ENCODE assay signal across 1 cellular context in the genomic region with DNA sequence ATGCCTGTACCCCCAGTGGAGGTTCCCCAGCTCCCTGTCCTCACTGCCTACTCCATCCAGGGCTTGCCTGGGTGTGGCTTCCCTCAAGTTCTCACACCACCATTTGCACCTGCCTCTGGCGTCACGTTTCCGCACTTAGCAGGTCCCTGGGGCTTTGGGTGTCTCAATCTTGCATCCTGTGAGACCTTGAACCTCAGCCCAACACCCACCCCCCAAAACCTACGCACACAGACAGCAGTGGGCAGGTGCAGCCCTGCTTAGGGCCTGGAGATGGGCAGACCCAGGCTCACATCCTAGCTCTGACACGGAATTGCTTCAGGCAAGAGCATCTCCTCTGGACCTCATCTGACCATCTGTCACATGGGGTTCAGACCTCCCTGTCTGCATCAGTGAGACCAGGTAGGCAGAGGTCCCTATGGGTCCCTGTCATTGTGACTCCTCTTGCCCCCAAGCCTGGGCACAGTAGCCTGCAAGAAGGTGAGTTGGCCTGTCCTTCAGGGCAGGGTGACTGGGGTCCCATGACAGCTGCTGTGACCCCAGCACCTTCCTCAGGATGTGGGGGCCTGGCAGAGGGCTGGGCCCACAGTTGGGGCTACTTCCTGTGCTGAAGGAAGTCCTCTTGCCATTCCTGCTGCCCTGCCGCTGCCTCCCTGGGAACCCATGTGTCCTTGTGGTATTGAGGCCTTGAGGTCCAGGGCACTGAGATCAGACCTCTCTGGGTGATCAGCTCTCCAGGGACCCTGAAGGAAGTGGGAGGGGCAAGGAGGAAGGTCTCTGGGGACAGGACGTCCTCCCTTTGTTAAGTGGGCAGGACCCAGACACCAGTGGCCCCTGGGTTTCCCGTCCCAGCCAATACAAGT.
A peak's percentile ranks its signal among the peaks of the same experiment; 100 is the strongest.
TF ChIP-seq lines count a peak whose summit lies in the region.

No MANE protein-coding gene starts in this region.

TF ChIP-seq in GM12878, 131 proteins besides CTCF, POLR2A, EP300 and RAD21 (continued from another document and continues in another):
- TF ChIP-seq, protein P1, sequence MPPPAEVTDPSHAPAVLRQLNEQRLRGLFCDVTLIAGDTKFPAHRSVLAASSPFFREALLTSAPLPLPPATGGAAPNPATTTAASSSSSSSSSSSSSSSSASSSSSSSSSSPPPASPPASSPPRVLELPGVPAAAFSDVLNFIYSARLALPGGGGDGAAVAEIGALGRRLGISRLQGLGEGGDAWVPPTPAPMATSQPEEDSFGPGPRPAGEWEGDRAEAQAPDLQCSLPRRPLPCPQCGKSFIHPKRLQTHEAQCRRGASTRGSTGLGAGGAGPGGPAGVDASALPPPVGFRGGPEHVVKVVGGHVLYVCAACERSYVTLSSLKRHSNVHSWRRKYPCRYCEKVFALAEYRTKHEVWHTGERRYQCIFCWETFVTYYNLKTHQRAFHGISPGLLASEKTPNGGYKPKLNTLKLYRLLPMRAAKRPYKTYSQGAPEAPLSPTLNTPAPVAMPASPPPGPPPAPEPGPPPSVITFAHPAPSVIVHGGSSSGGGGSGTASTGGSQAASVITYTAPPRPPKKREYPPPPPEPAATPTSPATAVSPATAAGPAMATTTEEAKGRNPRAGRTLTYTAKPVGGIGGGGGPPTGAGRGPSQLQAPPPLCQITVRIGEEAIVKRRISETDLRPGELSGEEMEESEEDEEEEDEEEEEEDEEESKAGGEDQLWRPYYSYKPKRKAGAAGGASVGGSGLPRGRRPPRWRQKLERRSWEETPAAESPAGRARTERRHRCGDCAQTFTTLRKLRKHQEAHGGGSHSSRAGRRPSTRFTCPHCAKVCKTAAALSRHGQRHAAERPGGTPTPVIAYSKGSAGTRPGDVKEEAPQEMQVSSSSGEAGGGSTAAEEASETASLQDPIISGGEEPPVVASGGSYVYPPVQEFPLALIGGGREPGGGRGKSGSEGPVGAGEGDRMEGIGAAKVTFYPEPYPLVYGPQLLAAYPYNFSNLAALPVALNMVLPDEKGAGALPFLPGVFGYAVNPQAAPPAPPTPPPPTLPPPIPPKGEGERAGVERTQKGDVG (CRISPR knock-in tag; IDR thresholded peaks at IDR 0.05), result no peak
- no peak for TF ChIP-seq NFXL1 (IDR thresholded peaks at IDR 0.05; ENCODE audit: borderline replicate concordance)
- peak; percentile 83 for TF ChIP-seq ZNF207 (IDR thresholded peaks at IDR 0.05; ENCODE audit: borderline replicate concordance)
- no peak for TF ChIP-seq TARDBP (IDR thresholded peaks at IDR 0.05; ENCODE audit: borderline replicate concordance)
- TF ChIP-seq, protein P2, sequence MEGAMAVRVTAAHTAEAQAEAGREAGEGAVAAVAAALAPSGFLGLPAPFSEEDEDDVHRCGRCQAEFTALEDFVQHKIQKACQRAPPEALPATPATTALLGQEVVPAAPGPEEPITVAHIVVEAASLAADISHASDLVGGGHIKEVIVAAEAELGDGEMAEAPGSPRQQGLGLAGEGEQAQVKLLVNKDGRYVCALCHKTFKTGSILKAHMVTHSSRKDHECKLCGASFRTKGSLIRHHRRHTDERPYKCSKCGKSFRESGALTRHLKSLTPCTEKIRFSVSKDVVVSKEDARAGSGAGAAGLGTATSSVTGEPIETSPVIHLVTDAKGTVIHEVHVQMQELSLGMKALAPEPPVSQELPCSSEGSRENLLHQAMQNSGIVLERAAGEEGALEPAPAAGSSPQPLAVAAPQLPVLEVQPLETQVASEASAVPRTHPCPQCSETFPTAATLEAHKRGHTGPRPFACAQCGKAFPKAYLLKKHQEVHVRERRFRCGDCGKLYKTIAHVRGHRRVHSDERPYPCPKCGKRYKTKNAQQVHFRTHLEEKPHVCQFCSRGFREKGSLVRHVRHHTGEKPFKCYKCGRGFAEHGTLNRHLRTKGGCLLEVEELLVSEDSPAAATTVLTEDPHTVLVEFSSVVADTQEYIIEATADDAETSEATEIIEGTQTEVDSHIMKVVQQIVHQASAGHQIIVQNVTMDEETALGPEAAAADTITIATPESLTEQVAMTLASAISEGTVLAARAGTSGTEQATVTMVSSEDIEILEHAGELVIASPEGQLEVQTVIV (IDR thresholded peaks at IDR 0.05; ENCODE audit: borderline replicate concordance, partially characterized antibody), result peak; percentile 29
- peak; percentile 92 for TF ChIP-seq CHD2 (IDR thresholded peaks at IDR 0.05; ENCODE audit: borderline replicate concordance, low read depth, low read length)
- TF ChIP-seq TCF3 (IDR thresholded peaks at IDR 0.05; ENCODE audit: borderline replicate concordance, insufficient read depth, low read depth, low read length), result peak; percentile 90
- TF ChIP-seq, protein P3, sequence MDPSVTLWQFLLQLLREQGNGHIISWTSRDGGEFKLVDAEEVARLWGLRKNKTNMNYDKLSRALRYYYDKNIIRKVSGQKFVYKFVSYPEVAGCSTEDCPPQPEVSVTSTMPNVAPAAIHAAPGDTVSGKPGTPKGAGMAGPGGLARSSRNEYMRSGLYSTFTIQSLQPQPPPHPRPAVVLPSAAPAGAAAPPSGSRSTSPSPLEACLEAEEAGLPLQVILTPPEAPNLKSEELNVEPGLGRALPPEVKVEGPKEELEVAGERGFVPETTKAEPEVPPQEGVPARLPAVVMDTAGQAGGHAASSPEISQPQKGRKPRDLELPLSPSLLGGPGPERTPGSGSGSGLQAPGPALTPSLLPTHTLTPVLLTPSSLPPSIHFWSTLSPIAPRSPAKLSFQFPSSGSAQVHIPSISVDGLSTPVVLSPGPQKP (IDR thresholded peaks at IDR 0.05; ENCODE audit: low read depth, low read length), result no peak
- 0 out of 2 replicates have a peak, but pooled peaks have one; percentile 20 for TF ChIP-seq SMAD5 (IDR thresholded peaks at IDR 0.05; ENCODE audit: low read depth)
- TF ChIP-seq ZSCAN29 (IDR thresholded peaks at IDR 0.05), result peak; percentile 36; the same call in 1 of the 2 replicates
- TF ChIP-seq, protein P4, sequence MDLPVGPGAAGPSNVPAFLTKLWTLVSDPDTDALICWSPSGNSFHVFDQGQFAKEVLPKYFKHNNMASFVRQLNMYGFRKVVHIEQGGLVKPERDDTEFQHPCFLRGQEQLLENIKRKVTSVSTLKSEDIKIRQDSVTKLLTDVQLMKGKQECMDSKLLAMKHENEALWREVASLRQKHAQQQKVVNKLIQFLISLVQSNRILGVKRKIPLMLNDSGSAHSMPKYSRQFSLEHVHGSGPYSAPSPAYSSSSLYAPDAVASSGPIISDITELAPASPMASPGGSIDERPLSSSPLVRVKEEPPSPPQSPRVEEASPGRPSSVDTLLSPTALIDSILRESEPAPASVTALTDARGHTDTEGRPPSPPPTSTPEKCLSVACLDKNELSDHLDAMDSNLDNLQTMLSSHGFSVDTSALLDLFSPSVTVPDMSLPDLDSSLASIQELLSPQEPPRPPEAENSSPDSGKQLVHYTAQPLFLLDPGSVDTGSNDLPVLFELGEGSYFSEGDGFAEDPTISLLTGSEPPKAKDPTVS (IDR thresholded peaks at IDR 0.05; ENCODE audit: low read depth, low read length), result no peak
- TF ChIP-seq YBX1 (IDR thresholded peaks at IDR 0.05), result peak; percentile 28; the same call in 1 of the 2 replicates
- TF ChIP-seq RCOR1 (conservative IDR thresholded peaks at IDR 0.05; ENCODE audit: low read depth, low read length), result peak; percentile 74; the same call in 1 of the 2 replicates
- TF ChIP-seq GATAD2B (conservative IDR thresholded peaks at IDR 0.05; ENCODE audit: low read depth), result peak; percentile 69
- TF ChIP-seq CREM (IDR thresholded peaks at IDR 0.05; ENCODE audit: low read depth), result peak; percentile 88
- 0 out of 2 replicates have a peak, but pooled peaks have one; percentile 61 for TF ChIP-seq CBFB (IDR thresholded peaks at IDR 0.05; ENCODE audit: low read depth)
- TF ChIP-seq, protein P5, sequence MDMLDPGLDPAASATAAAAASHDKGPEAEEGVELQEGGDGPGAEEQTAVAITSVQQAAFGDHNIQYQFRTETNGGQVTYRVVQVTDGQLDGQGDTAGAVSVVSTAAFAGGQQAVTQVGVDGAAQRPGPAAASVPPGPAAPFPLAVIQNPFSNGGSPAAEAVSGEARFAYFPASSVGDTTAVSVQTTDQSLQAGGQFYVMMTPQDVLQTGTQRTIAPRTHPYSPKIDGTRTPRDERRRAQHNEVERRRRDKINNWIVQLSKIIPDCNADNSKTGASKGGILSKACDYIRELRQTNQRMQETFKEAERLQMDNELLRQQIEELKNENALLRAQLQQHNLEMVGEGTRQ (IDR thresholded peaks at IDR 0.05; ENCODE audit: borderline replicate concordance, low read depth, low read length), result no peak
- TF ChIP-seq RELA (IDR thresholded peaks at IDR 0.05; ENCODE audit: borderline replicate concordance, partially characterized antibody), result peak; percentile 9
- 0 out of 2 replicates have a peak, but pooled peaks have one; percentile 14 for TF ChIP-seq ZNF217 (IDR thresholded peaks at IDR 0.05)
- TF ChIP-seq TCF7 (IDR thresholded peaks at IDR 0.05; ENCODE audit: borderline replicate concordance), result no peak
- TF ChIP-seq, protein P6, sequence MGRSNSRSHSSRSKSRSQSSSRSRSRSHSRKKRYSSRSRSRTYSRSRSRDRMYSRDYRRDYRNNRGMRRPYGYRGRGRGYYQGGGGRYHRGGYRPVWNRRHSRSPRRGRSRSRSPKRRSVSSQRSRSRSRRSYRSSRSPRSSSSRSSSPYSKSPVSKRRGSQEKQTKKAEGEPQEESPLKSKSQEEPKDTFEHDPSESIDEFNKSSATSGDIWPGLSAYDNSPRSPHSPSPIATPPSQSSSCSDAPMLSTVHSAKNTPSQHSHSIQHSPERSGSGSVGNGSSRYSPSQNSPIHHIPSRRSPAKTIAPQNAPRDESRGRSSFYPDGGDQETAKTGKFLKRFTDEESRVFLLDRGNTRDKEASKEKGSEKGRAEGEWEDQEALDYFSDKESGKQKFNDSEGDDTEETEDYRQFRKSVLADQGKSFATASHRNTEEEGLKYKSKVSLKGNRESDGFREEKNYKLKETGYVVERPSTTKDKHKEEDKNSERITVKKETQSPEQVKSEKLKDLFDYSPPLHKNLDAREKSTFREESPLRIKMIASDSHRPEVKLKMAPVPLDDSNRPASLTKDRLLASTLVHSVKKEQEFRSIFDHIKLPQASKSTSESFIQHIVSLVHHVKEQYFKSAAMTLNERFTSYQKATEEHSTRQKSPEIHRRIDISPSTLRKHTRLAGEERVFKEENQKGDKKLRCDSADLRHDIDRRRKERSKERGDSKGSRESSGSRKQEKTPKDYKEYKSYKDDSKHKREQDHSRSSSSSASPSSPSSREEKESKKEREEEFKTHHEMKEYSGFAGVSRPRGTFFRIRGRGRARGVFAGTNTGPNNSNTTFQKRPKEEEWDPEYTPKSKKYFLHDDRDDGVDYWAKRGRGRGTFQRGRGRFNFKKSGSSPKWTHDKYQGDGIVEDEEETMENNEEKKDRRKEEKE (IDR thresholded peaks at IDR 0.05), result no peak
- peak; percentile 82 for TF ChIP-seq KLF5 (IDR thresholded peaks at IDR 0.05; ENCODE audit: partially characterized antibody)
- no peak for TF ChIP-seq CBX3 (IDR thresholded peaks at IDR 0.05; ENCODE audit: borderline replicate concordance, low read depth)
- no peak for TF ChIP-seq STAT1 (conservative IDR thresholded peaks at IDR 0.05)
- TF ChIP-seq ZNF24 (IDR thresholded peaks at IDR 0.05), result no peak
- TF ChIP-seq NBN (IDR thresholded peaks at IDR 0.05), result peak; percentile 93
- no peak for TF ChIP-seq FOXM1 (IDR thresholded peaks at IDR 0.05; ENCODE audit: low read depth, low read length)
- TF ChIP-seq, protein P7, sequence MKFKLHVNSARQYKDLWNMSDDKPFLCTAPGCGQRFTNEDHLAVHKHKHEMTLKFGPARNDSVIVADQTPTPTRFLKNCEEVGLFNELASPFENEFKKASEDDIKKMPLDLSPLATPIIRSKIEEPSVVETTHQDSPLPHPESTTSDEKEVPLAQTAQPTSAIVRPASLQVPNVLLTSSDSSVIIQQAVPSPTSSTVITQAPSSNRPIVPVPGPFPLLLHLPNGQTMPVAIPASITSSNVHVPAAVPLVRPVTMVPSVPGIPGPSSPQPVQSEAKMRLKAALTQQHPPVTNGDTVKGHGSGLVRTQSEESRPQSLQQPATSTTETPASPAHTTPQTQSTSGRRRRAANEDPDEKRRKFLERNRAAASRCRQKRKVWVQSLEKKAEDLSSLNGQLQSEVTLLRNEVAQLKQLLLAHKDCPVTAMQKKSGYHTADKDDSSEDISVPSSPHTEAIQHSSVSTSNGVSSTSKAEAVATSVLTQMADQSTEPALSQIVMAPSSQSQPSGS (IDR thresholded peaks at IDR 0.05; ENCODE audit: low read length), result no peak; the same call in 1 of the 2 replicates
- peak; percentile 91 for TF ChIP-seq DPF2 (IDR thresholded peaks at IDR 0.05)
- TF ChIP-seq SMAD1 (IDR thresholded peaks at IDR 0.05; ENCODE audit: low read depth, partially characterized antibody), result peak; percentile 81
- peak; percentile 77 for TF ChIP-seq POLR2AphosphoS5 (IDR thresholded peaks at IDR 0.05; ENCODE audit: low read length)
- no peak for TF ChIP-seq ZBED1 (IDR thresholded peaks at IDR 0.05; ENCODE audit: borderline replicate concordance)
- TF ChIP-seq BRCA1 (IDR thresholded peaks at IDR 0.05; ENCODE audit: low read depth, low read length), result no peak
- TF ChIP-seq MYC (IDR thresholded peaks at IDR 0.05; ENCODE audit: insufficient read depth, insufficient read length, insufficient replicate concordance, low read length, severe bottlenecking), result no peak
- peak; percentile 77 for TF ChIP-seq RUNX3 (IDR thresholded peaks at IDR 0.05; ENCODE audit: low read length)
- TF ChIP-seq, protein P8, sequence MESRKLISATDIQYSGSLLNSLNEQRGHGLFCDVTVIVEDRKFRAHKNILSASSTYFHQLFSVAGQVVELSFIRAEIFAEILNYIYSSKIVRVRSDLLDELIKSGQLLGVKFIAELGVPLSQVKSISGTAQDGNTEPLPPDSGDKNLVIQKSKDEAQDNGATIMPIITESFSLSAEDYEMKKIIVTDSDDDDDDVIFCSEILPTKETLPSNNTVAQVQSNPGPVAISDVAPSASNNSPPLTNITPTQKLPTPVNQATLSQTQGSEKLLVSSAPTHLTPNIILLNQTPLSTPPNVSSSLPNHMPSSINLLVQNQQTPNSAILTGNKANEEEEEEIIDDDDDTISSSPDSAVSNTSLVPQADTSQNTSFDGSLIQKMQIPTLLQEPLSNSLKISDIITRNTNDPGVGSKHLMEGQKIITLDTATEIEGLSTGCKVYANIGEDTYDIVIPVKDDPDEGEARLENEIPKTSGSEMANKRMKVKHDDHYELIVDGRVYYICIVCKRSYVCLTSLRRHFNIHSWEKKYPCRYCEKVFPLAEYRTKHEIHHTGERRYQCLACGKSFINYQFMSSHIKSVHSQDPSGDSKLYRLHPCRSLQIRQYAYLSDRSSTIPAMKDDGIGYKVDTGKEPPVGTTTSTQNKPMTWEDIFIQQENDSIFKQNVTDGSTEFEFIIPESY (IDR thresholded peaks at IDR 0.05), result no peak
